In genomic region chr13:79796116-79796515, GRCh38 we compare ENCODE assay signal across 24 cellular contexts.
"Had no signal": no experiment of that assay in that cellular context is flagged by ENCODE, and none has a peak within 500 bp of the region (broad histone marks: within the 10 kb centered on the region; RNA-seq: fewer than 3 reads in every experiment).

No MANE protein-coding gene starts in this region.

- H3K27me3 ChIP-seq: ascending aorta, brain microvascular endothelial cell, hepatocyte, neutrophil, ovary, right atrium auricular region, suprapubic skin, tibial nerve had no signal

- H3K27ac ChIP-seq: ascending aorta, brain microvascular endothelial cell, hepatocyte, lower lobe of right lung, neutrophil, ovary, prostate gland, right atrium auricular region, suprapubic skin, tibial nerve had no signal

- H3K4me1 ChIP-seq: ascending aorta, lower lobe of right lung, prostate gland, suprapubic skin, tibial nerve had no signal

- H3K4me1 Mint-ChIP-seq: activated T-helper 17 cell treated with anti-CD3 and anti-CD28 coated beads, Interleukin-2, amount 50 U/mL, for 72 hours; immature natural killer cell; naive thymus-derived CD8-positive, alpha-beta T cell; stimulated activated naive CD8-positive, alpha-beta T cell treated with anti-CD3 and anti-CD28 coated beads, Interleukin-15, amount 100 ng/mL, for 72 hours had no signal

- H3K4me2 ChIP-seq: hepatocyte had no signal

- DNase-seq: activated T-cell treated with anti-CD3 and anti-CD28 coated beads, Interleukin-2, amount 50 U/mL, for 24 hours; brain microvascular endothelial cell; central memory CD4-positive, alpha-beta T cell; dermis blood vessel endothelial cell; effector CD8-positive, alpha-beta T cell; foreskin melanocyte; immature natural killer cell; lower lobe of right lung; naive thymus-derived CD8-positive, alpha-beta T cell; ovary; stimulated activated CD4-positive, alpha-beta T cell treated with anti-CD3 and anti-CD28 coated beads, Interleukin-12 subunit alpha, Interleukin-12 subunit beta, amount 100 ng/mL, for 4 hours; stimulated activated naive CD8-positive, alpha-beta T cell treated with anti-CD3 and anti-CD28 coated beads, Interleukin-15, amount 100 ng/mL, for 72 hours; T-helper 9 cell had no signal

- ATAC-seq: activated naive CD4-positive, alpha-beta T cell treated with anti-CD3 and anti-CD28 coated beads, Interleukin-2, amount 50 U/mL, for 72 hours; activated T-helper 17 cell treated with anti-CD3 and anti-CD28 coated beads, Interleukin-2, amount 50 U/mL, for 72 hours; left lobe of liver; lower lobe of right lung; naive thymus-derived CD8-positive, alpha-beta T cell; stimulated activated naive CD8-positive, alpha-beta T cell treated with anti-CD3 and anti-CD28 coated beads, Interleukin-15, amount 100 ng/mL, for 72 hours; WTC11 had no signal

- H3K36me3 ChIP-seq: ascending aorta, brain microvascular endothelial cell, lower lobe of right lung, neutrophil, ovary, prostate gland, right atrium auricular region, suprapubic skin, tibial nerve had no signal

- H3K36me3 Mint-ChIP-seq: activated naive CD4-positive, alpha-beta T cell treated with anti-CD3 and anti-CD28 coated beads, Interleukin-2, amount 50 U/mL, for 72 hours; immature natural killer cell; naive thymus-derived CD8-positive, alpha-beta T cell; WTC11 had no signal

- H3K4me3 ChIP-seq: ascending aorta, hepatocyte, lower lobe of right lung, ovary, prostate gland, right atrium auricular region, suprapubic skin, tibial nerve had no signal

- H3K79me2 ChIP-seq: hepatocyte had no signal

- H3K27ac Mint-ChIP-seq: activated naive CD4-positive, alpha-beta T cell treated with anti-CD3 and anti-CD28 coated beads, Interleukin-2, amount 50 U/mL, for 72 hours; activated T-cell treated with anti-CD3 and anti-CD28 coated beads, Interleukin-2, amount 50 U/mL, for 24 hours; activated T-helper 17 cell treated with anti-CD3 and anti-CD28 coated beads, Interleukin-2, amount 50 U/mL, for 72 hours; immature natural killer cell; naive thymus-derived CD8-positive, alpha-beta T cell; stimulated activated naive CD8-positive, alpha-beta T cell treated with anti-CD3 and anti-CD28 coated beads, Interleukin-15, amount 100 ng/mL, for 72 hours; WTC11 had no signal

- H3K4me3 Mint-ChIP-seq: activated T-cell treated with anti-CD3 and anti-CD28 coated beads, Interleukin-2, amount 50 U/mL, for 24 hours; activated T-helper 17 cell treated with anti-CD3 and anti-CD28 coated beads, Interleukin-2, amount 50 U/mL, for 72 hours; immature natural killer cell; naive thymus-derived CD8-positive, alpha-beta T cell; stimulated activated naive CD8-positive, alpha-beta T cell treated with anti-CD3 and anti-CD28 coated beads, Interleukin-15, amount 100 ng/mL, for 72 hours; WTC11 had no signal

- H3K9me3 ChIP-seq: ascending aorta, lower lobe of right lung, neutrophil, ovary, prostate gland, right atrium auricular region, suprapubic skin, tibial nerve had no signal

- H3K9me3 Mint-ChIP-seq: stimulated activated naive CD8-positive, alpha-beta T cell treated with anti-CD3 and anti-CD28 coated beads, Interleukin-15, amount 100 ng/mL, for 72 hours; WTC11 had no signal

- H2AFZ ChIP-seq: hepatocyte had no signal
